Comparison of ENCODE assay signal across 25 cellular contexts in the genomic region with DNA sequence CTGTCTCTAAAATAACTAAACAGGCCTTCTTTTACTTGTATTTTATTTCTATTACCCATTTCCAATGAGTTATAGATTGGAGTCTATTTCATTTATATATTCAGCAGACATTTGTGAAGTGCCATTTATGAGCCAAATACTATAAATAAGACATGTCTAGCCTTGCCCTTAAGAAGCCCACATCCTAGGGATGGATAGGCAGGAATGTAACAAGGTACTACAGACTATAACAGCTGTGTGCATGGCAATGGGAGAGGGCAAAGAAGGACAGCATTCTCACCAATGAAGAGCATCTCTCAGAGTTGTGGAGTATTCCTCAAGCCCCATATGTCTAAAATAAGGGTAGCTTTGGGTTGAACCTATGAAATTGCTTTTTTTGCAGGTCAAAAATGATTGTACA.
"Had no signal": no experiment of that assay in that cellular context is flagged by ENCODE, and none has a peak within 500 bp of the region (broad histone marks: within the 10 kb centered on the region; RNA-seq: fewer than 3 reads in every experiment).

No MANE protein-coding gene starts in this region.

- H3K4me3 ChIP-seq: left lung, neural progenitor cell, right lobe of liver, smooth muscle cell, tibial nerve, upper lobe of right lung, uterus had no signal

- H3K9me3 ChIP-seq: left lung, right lobe of liver, tibial nerve, upper lobe of right lung, uterus had no signal

- H3K4me1 ChIP-seq: left lung, neural progenitor cell, parathyroid adenoma, right lobe of liver, uterus had no signal

- H3K27me3 ChIP-seq: left lung, neural progenitor cell, right lobe of liver, tibial nerve, upper lobe of right lung, uterus had no signal

- FAIRE-seq: endometrium had no signal

- H3K27ac ChIP-seq: left lung, neural progenitor cell, parathyroid adenoma, right lobe of liver, tibial nerve, upper lobe of right lung, uterus had no signal

- H3K36me3 ChIP-seq: left lung, neural progenitor cell, right lobe of liver, upper lobe of right lung, uterus had no signal

- ATAC-seq: effector memory CD8-positive, alpha-beta T cell; left lung; naive thymus-derived CD4-positive, alpha-beta T cell; right lobe of liver; stimulated activated naive CD8-positive, alpha-beta T cell treated with anti-CD3 and anti-CD28 coated beads, Interleukin-15, amount 100 ng/mL, for 72 hours; upper lobe of right lung had no signal

- DNase-seq: cerebellar nuclear complex; cortex of kidney; effector memory CD8-positive, alpha-beta T cell; foreskin fibroblast; hypothalamus; immature natural killer cell; islet precursor cell; left lung; mesendoderm; midbrain; naive thymus-derived CD4-positive, alpha-beta T cell; right lobe of liver; stimulated activated CD4-positive, alpha-beta T cell treated with anti-CD3 and anti-CD28 coated beads, Interleukin-12 subunit alpha, Interleukin-12 subunit beta, amount 100 ng/mL, for 4 hours; stimulated activated CD4-positive, alpha-beta T cell treated with anti-CD3 and anti-CD28 coated beads, Interleukin-1b, Interleukin-23, amount 100 ng/mL, for 48 hours; stimulated activated CD4-positive, alpha-beta T cell treated with anti-CD3 and anti-CD28 coated beads, Interleukin-4, amount 100 ng/mL, for 1 hour; stimulated activated CD8-positive, alpha-beta memory T cell treated with anti-CD3 and anti-CD28 coated beads, Interleukin-4, amount 100 ng/mL, for 48 hours; stimulated activated naive CD4-positive, alpha-beta T cell; stimulated activated naive CD8-positive, alpha-beta T cell treated with anti-CD3 and anti-CD28 coated beads, Interleukin-15, amount 100 ng/mL, for 72 hours; upper lobe of right lung; uterus had no signal
